8 cellular contexts compared by ENCODE assay signal in the genomic region with DNA sequence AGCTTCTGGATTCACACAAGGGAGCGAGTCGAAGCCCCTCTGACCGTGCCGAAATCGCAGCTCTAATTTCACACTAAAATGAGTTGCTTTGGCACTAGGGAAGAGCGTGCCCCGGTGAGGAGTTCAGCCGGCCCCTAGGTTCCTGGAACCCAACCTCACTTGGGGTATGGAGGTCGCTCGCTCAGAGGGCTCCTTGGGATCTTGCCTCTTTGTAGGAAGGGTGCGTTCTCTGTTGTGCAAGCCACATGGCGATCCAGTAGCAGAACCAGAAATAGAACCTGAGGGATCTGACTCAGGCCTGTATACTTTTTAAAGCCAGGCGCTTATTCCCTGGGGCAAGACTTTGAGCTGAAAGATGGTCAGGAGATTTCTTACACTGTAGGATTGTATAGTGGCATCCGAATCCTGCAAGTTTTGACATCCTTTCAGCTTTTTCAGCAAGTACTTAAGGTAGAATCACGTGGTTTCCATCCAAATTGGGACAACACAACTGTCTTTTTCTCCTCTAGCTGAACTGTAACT. TPM values are rescaled to one million over a fixed set of nuclear protein-coding genes. Genes with fewer than 3 reads are reported as not detected.
A peak's percentile ranks its signal among the peaks of the same experiment; 100 is the strongest.
DNase-seq lines count a peak whose midpoint lies in the region; FAIRE-seq and TF ChIP-seq lines count a peak whose summit lies in the region.

No MANE protein-coding gene starts in this region.

- no peaks in the 10 kb centered on the region for H4K20me1 ChIP-seq in smooth muscle cell (ENCODE audit: low read depth)

- no peaks in the 10 kb centered on the region for H3K27me3 Mint-ChIP-seq in activated CD4-positive, alpha-beta memory T cell treated with anti-CD3 and anti-CD28 coated beads, Interleukin-2, amount 10 ng/mL, durations not matched to agents 7 days and 5 days

- H2AFZ ChIP-seq in smooth muscle cell (ENCODE audit: low read depth), result peak overlapping the region; percentile 97

- H3K36me3 ChIP-seq in right atrium auricular region (no peaks in the 10 kb centered on the region), smooth muscle cell (ENCODE audit: low read depth) (no peaks in the 10 kb centered on the region)

- no peak for TF ChIP-seq POLR2A in lower leg skin (IDR thresholded peaks at IDR 0.05)

- peak overlapping the region; percentile 92 for H3K4me3 Mint-ChIP-seq in activated CD4-positive, alpha-beta memory T cell treated with anti-CD3 and anti-CD28 coated beads, Interleukin-2, amount 10 ng/mL, durations not matched to agents 7 days and 5 days

- peaks cover 29% of the 10 kb centered on the region for H3K4me1 Mint-ChIP-seq in activated CD4-positive, alpha-beta memory T cell treated with anti-CD3 and anti-CD28 coated beads, Interleukin-2, amount 10 ng/mL, durations not matched to agents 7 days and 5 days

- no peaks in the 10 kb centered on the region for H3K27me3 ChIP-seq in right atrium auricular region
- no peaks in the 10 kb centered on the region for H3K27me3 ChIP-seq in smooth muscle cell (ENCODE audit: low read depth)

- POLR2A ChIA-PET in activated CD4-positive, alpha-beta memory T cell treated with anti-CD3 and anti-CD28 coated beads, Interleukin-2, amount 10 ng/mL, durations not matched to agents 7 days and 5 days (lab: Charles Lee), result interaction anchor here (1.0 to 1.2 kb wide), 2 partner anchors 9 to 10 kb away, joined by 3 read pairs; no protein-coding TSS in a partner anchor

- H3K4me1 ChIP-seq in right atrium auricular region (peaks cover 0 to 27% of the 10 kb centered on the region in 2 donors), smooth muscle cell (ENCODE audit: low read depth) (peaks cover 12% of the 10 kb centered on the region)

- H3F3A ChIP-seq in smooth muscle cell (ENCODE audit: low read depth), result no peaks in the 10 kb centered on the region

- peak overlapping the region; percentile 86 for H3K9ac ChIP-seq in smooth muscle cell (ENCODE audit: low read depth)

- CTCF ChIA-PET in activated CD4-positive, alpha-beta memory T cell treated with anti-CD3 and anti-CD28 coated beads, Interleukin-2, amount 10 ng/mL, durations not matched to agents 7 days and 5 days (lab: Charles Lee), result interaction anchor here (1.2 kb wide), 1 partner anchor 9 kb away, joined by 6 read pairs; no protein-coding TSS in a partner anchor

- H3K27ac Mint-ChIP-seq in activated CD4-positive, alpha-beta memory T cell treated with anti-CD3 and anti-CD28 coated beads, Interleukin-2, amount 10 ng/mL, durations not matched to agents 7 days and 5 days, result peak overlapping the region; percentile 94

- peak overlapping the region; percentile 92 for H3K4me2 ChIP-seq in smooth muscle cell

- DNase-seq in NCI-H146 (lab: John Stamatoyannopoulos, UW) (peak; percentile 39), NCI-H146 treated with DMSO at 0.1 percent for 48 hours (lab: John Stamatoyannopoulos, UW; ENCODE audit: unreplicated experiment) (no peak), right atrium auricular region (ENCODE audit: low spot score) (no peak), smooth muscle cell (lab: John Stamatoyannopoulos, UW; ENCODE audit: unreplicated experiment) (no peak), lower leg skin (ENCODE audit: low spot score in 2 of 2) (no peak), dermis blood vessel endothelial cell (no peak), GM19239 (ENCODE audit: insufficient read length, low spot score) (no peak)
- DNase-seq in activated CD4-positive, alpha-beta memory T cell treated with anti-CD3 and anti-CD28 coated beads, Interleukin-2, amount 10 ng/mL, durations not matched to agents 7 days and 5 days, result no peak

- no peak for FAIRE-seq in GM19239 (lab: Jason Lieb, UNC)

- peaks cover 10% of the 10 kb centered on the region for H3K79me2 ChIP-seq in smooth muscle cell (ENCODE audit: low read depth)

- peak overlapping the region; percentile 97 to 99 for H3K4me3 ChIP-seq in right atrium auricular region
- peak overlapping the region; percentile 95 for H3K4me3 ChIP-seq in smooth muscle cell
- H3K4me3 ChIP-seq in lower leg skin (ENCODE audit: low read depth, poor library complexity, severe bottlenecking), result no peak overlapping the region

- H3K36me3 Mint-ChIP-seq in activated CD4-positive, alpha-beta memory T cell treated with anti-CD3 and anti-CD28 coated beads, Interleukin-2, amount 10 ng/mL, durations not matched to agents 7 days and 5 days (ENCODE audit: low read depth), result peaks cover 7% of the 10 kb centered on the region

- H3K9me3 ChIP-seq in right atrium auricular region (no peaks in the 10 kb centered on the region), smooth muscle cell (replicated peaks; ENCODE audit: low read depth) (no peaks in the 10 kb centered on the region)

- no peak for TF ChIP-seq CTCF in right atrium auricular region (IDR thresholded peaks at IDR 0.05)
- TF ChIP-seq CTCF in smooth muscle cell (IDR thresholded peaks at IDR 0.05; ENCODE audit: borderline replicate concordance, insufficient read depth, poor library complexity, severe bottlenecking), result no peak
- TF ChIP-seq CTCF in lower leg skin (IDR thresholded peaks at IDR 0.05), result no peak

- H3K27ac ChIP-seq in right atrium auricular region (peak overlapping the region; percentile 93 to 95), smooth muscle cell (ENCODE audit: low read depth) (peak overlapping the region; percentile 71)

- 56% methylated on average over 15 of the region's 15 CpGs for WGBS in smooth muscle cell (ENCODE audit: low lambda C conversion rate)
- WGBS in lower leg skin, 2 donors, result 38 to 48% methylated on average over 15 of the region's 15 CpGs

- intact Hi-C loops in lower leg skin (cut with DNase I; ENCODE audit: low total_unique reads), result no loop called here

- no peaks in the 10 kb centered on the region for H3K9me3 Mint-ChIP-seq in activated CD4-positive, alpha-beta memory T cell treated with anti-CD3 and anti-CD28 coated beads, Interleukin-2, amount 10 ng/mL, durations not matched to agents 7 days and 5 days

RNA-seq across cellular contexts. Expression of a gene that starts 0.9 kb away (rescaled TPM):
- 10 to 100 TPM; 16.5 to 20.6 TPM for total RNA-seq in activated CD4-positive, alpha-beta memory T cell treated with anti-CD3 and anti-CD28 coated beads, Interleukin-2, amount 10 ng/mL, durations not matched to agents 7 days and 5 days
- total RNA-seq in right atrium auricular region, result 10 to 100 TPM; 27.8 to 28.5 TPM
- 5.7 and 6.2 TPM in 2 replicates for total RNA-seq in smooth muscle cell
- polyA plus RNA-seq in smooth muscle cell, result 2.8 and 3.5 TPM in 2 replicates
- 10 to 100 TPM; 56.1 to 78.8 (median 60.8) TPM for total RNA-seq in lower leg skin
- total RNA-seq in dermis blood vessel endothelial cell, result 76.6 and 102 TPM in 2 replicates
